34 cellular contexts compared by ENCODE assay signal in the genomic region with DNA sequence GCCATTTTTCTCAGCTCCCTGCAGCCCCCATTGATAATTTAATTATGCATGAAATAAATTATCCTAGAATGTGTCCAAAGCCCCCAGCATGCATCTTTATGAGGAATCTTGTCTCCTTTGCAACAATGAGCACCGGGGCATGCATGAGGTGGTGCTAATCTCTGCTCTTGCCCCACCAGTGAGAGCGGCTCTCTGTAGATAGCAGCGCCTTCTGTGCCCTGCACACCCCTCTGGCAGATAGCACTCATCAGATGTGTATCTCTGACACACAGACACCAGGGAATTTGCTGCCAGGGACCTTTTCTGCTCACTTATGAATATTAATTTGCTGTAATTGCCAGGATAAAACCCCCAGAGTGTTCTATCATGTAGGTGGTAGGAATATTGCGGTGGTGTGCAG.
"Had no signal": no experiment of that assay in that cellular context is flagged by ENCODE, and none has a peak within 500 bp of the region (broad histone marks: within the 10 kb centered on the region; RNA-seq: fewer than 3 reads in every experiment).

No MANE protein-coding gene starts in this region.

- H3K36me3 Mint-ChIP-seq: activated CD8-positive, alpha-beta memory T cell treated with anti-CD3 and anti-CD28 coated beads, Interleukin-2, amount 10 ng/mL, durations not matched to agents 7 days and 5 days had no signal

- H3K27me3 Mint-ChIP-seq: activated B cell treated with CpG ODN at 0.5 μM for 24 hours; activated CD8-positive, alpha-beta memory T cell treated with anti-CD3 and anti-CD28 coated beads, Interleukin-2, amount 10 ng/mL, durations not matched to agents 7 days and 5 days; brain; dendritic cell treated with granulocyte-macrophage colony-stimulating factor and Interleukin-4, amounts not matched to agents 40 ng/mL and 50 ng/mL, for 4 days; T-helper 17 cell had no signal

- H3K9me3 Mint-ChIP-seq: dendritic cell treated with granulocyte-macrophage colony-stimulating factor and Interleukin-4, amounts not matched to agents 40 ng/mL and 50 ng/mL, for 4 days; T-helper 2 cell treated with Interferon-gamma antibody and Interleukin-4, amounts not matched to agents 5 μg/mL and 100 μg/mL, for 36 hours had no signal

- H3K27ac Mint-ChIP-seq: activated B cell treated with CpG ODN at 0.5 μM for 24 hours; activated CD8-positive, alpha-beta memory T cell treated with anti-CD3 and anti-CD28 coated beads, Interleukin-2, amount 10 ng/mL, durations not matched to agents 7 days and 5 days; activated CD8-positive, alpha-beta T cell treated with anti-CD3 and anti-CD28 coated beads, Interleukin-2, amount 10 ng/mL, durations not matched to agents 7 days and 5 days; activated naive CD4-positive, alpha-beta T cell treated with anti-CD3 and anti-CD28 coated beads, Interleukin-2, amount 10 ng/mL, durations not matched to agents 7 days and 5 days; activated naive CD4-positive, alpha-beta T cell treated with anti-CD3 and anti-CD28 coated beads, Interleukin-2, amount 50 U/mL, for 72 hours; activated naive CD8-positive, alpha-beta T cell treated with anti-CD3 and anti-CD28 coated beads, Interleukin-2, amount 10 ng/mL, durations not matched to agents 7 days and 5 days; activated T-helper 1 cell treated with anti-CD3 and anti-CD28 coated beads, Interleukin-12 subunit alpha, Interleukin-12 subunit beta, Interleukin-2, Interleukin-4 antibody, amounts not matched to agents 30 ng/mL and 10 ng/mL and 1 ng/mL, durations not matched to agents 14 hours and 24 hours and 36 hours; dendritic cell treated with granulocyte-macrophage colony-stimulating factor and Interleukin-4, amounts not matched to agents 40 ng/mL and 50 ng/mL, for 4 days; endodermal cell; T-helper 17 cell; T-helper 2 cell treated with Interferon-gamma antibody and Interleukin-4, amounts not matched to agents 5 μg/mL and 100 μg/mL, for 36 hours had no signal

- H3K36me3 ChIP-seq: ascending aorta, breast epithelium, cardiac muscle cell had no signal

- H3K27ac ChIP-seq: ascending aorta, breast epithelium, cardiac muscle cell, coronary artery, dorsolateral prefrontal cortex, WERI-Rb-1 had no signal

- H3K4me3 ChIP-seq: ascending aorta, breast epithelium, cardiac muscle cell, coronary artery, dorsolateral prefrontal cortex had no signal

- H3K27me3 ChIP-seq: ascending aorta, breast epithelium, cardiac muscle cell had no signal

- H3K4me1 Mint-ChIP-seq: activated B cell treated with CpG ODN at 0.5 μM for 24 hours; activated CD8-positive, alpha-beta memory T cell treated with anti-CD3 and anti-CD28 coated beads, Interleukin-2, amount 10 ng/mL, durations not matched to agents 7 days and 5 days; activated naive CD4-positive, alpha-beta T cell treated with anti-CD3 and anti-CD28 coated beads, Interleukin-2, amount 10 ng/mL, durations not matched to agents 7 days and 5 days; activated naive CD8-positive, alpha-beta T cell treated with anti-CD3 and anti-CD28 coated beads, Interleukin-2, amount 10 ng/mL, durations not matched to agents 7 days and 5 days; endodermal cell; T-helper 17 cell had no signal

- ATAC-seq: activated CD4-positive, CD25-positive, alpha-beta regulatory T cell treated with anti-CD3 and anti-CD28 coated beads, Interleukin-2, amount 50 U/mL, for 24 hours; activated CD8-positive, alpha-beta memory T cell treated with anti-CD3 and anti-CD28 coated beads, Interleukin-2, amount 10 ng/mL, durations not matched to agents 7 days and 5 days; activated CD8-positive, alpha-beta T cell treated with anti-CD3 and anti-CD28 coated beads, Interleukin-2, amount 10 ng/mL, durations not matched to agents 7 days and 5 days; activated naive CD4-positive, alpha-beta T cell treated with anti-CD3 and anti-CD28 coated beads, Interleukin-2, amount 50 U/mL, for 72 hours; esophagus mucosa; T-helper 17 cell had no signal

- H3K4me1 ChIP-seq: breast epithelium had no signal

- H3K9me3 ChIP-seq: ascending aorta had no signal

- DNase-seq: activated B cell treated with CpG ODN at 0.5 μM for 24 hours; activated CD4-positive, alpha-beta T cell treated with anti-CD3 and anti-CD28 coated beads for 48 hours; activated CD4-positive, alpha-beta T cell treated with anti-CD3 and anti-CD28 coated beads, Interleukin-2, amount 50 U/mL, for 1 hour; activated CD4-positive, alpha-beta T cell treated with anti-CD3 and anti-CD28 coated beads, Interleukin-2, amount 50 U/mL, for 48 hours; activated CD8-positive, alpha-beta memory T cell treated with anti-CD3 and anti-CD28 coated beads, Interleukin-2, amount 10 ng/mL, durations not matched to agents 7 days and 5 days; activated CD8-positive, alpha-beta memory T cell treated with anti-CD3 and anti-CD28 coated beads, Interleukin-2, amount 50 U/mL, for 4 hours; activated CD8-positive, alpha-beta T cell treated with anti-CD3 and anti-CD28 coated beads, Interleukin-2, amount 10 ng/mL, durations not matched to agents 7 days and 5 days; activated gamma-delta T cell; activated naive CD4-positive, alpha-beta T cell; activated naive CD4-positive, alpha-beta T cell treated with anti-CD3 and anti-CD28 coated beads, Interleukin-2, amount 10 ng/mL, durations not matched to agents 7 days and 5 days; activated naive CD8-positive, alpha-beta T cell treated with anti-CD3 and anti-CD28 coated beads, Interleukin-2, amount 10 ng/mL, durations not matched to agents 7 days and 5 days; activated T-cell treated with anti-CD3 and anti-CD28 coated beads, Interleukin-2, amount 50 U/mL, for 1 hour; activated T-cell treated with anti-CD3 and anti-CD28 coated beads, Interleukin-2, amount 50 U/mL, for 48 hours; central memory CD4-positive, alpha-beta T cell; dorsolateral prefrontal cortex; effector memory CD4-positive, alpha-beta T cell; endodermal cell; foreskin fibroblast; head of caudate nucleus; T-helper 1 cell; T-helper 17 cell; T1000; WERI-Rb-1 had no signal

- H3K4me3 Mint-ChIP-seq: activated B cell treated with CpG ODN at 0.5 μM for 24 hours; activated CD8-positive, alpha-beta memory T cell treated with anti-CD3 and anti-CD28 coated beads, Interleukin-2, amount 10 ng/mL, durations not matched to agents 7 days and 5 days; activated CD8-positive, alpha-beta T cell treated with anti-CD3 and anti-CD28 coated beads, Interleukin-2, amount 10 ng/mL, durations not matched to agents 7 days and 5 days; activated naive CD4-positive, alpha-beta T cell treated with anti-CD3 and anti-CD28 coated beads, Interleukin-2, amount 10 ng/mL, durations not matched to agents 7 days and 5 days; activated naive CD8-positive, alpha-beta T cell treated with anti-CD3 and anti-CD28 coated beads, Interleukin-2, amount 10 ng/mL, durations not matched to agents 7 days and 5 days; activated T-helper 1 cell treated with anti-CD3 and anti-CD28 coated beads, Interleukin-12 subunit alpha, Interleukin-12 subunit beta, Interleukin-2, Interleukin-4 antibody, amounts not matched to agents 30 ng/mL and 10 ng/mL and 1 ng/mL, durations not matched to agents 14 hours and 24 hours and 36 hours; brain; dendritic cell treated with granulocyte-macrophage colony-stimulating factor and Interleukin-4, amounts not matched to agents 40 ng/mL and 50 ng/mL, for 4 days; endodermal cell; T-helper 17 cell; T-helper 2 cell treated with Interferon-gamma antibody and Interleukin-4, amounts not matched to agents 5 μg/mL and 100 μg/mL, for 36 hours had no signal
